8 cellular contexts compared by ENCODE assay signal in genomic region chr14:91113829-91114078, GRCh38. TPM values are rescaled to one million over a fixed set of nuclear protein-coding genes. Genes with fewer than 3 reads are reported as not detected.
A peak's percentile ranks its signal among the peaks of the same experiment; 100 is the strongest.
DNase-seq lines count a peak whose midpoint lies in the region; ATAC-seq and TF ChIP-seq lines count a peak whose summit lies in the region.

A gene with protein sequence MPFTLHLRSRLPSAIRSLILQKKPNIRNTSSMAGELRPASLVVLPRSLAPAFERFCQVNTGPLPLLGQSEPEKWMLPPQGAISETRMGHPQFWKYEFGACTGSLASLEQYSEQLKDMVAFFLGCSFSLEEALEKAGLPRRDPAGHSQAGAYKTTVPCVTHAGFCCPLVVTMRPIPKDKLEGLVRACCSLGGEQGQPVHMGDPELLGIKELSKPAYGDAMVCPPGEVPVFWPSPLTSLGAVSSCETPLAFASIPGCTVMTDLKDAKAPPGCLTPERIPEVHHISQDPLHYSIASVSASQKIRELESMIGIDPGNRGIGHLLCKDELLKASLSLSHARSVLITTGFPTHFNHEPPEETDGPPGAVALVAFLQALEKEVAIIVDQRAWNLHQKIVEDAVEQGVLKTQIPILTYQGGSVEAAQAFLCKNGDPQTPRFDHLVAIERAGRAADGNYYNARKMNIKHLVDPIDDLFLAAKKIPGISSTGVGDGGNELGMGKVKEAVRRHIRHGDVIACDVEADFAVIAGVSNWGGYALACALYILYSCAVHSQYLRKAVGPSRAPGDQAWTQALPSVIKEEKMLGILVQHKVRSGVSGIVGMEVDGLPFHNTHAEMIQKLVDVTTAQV (plus strand): TSS chr14:91114073. CDS start chr14:91160295, 46,222 bp downstream.

- H3K4me1 Mint-ChIP-seq in activated B cell treated with CpG ODN at 0.5 μM for 24 hours (peaks cover 68% of the 10 kb centered on the region), nephron (peaks cover 49% of the 10 kb centered on the region)

- peak within 1 kb of the TSS; percentile 84 for H3K4me3 ChIP-seq in DOHH2 (ENCODE audit: low read length)
- H3K4me3 ChIP-seq in HUES6 (ENCODE audit: low read depth, low read length), result peak within 1 kb of the TSS; percentile 54
- H3K4me3 ChIP-seq in vagina, result peak within 1 kb of the TSS; percentile 68 to 71

- peak within 1 kb of the TSS; percentile 99 for H3K4me2 ChIP-seq in DOHH2 (ENCODE audit: low read length)

- no peak for TF ChIP-seq POLR2A in vagina (IDR thresholded peaks at IDR 0.05)

- peak within 1 kb of the TSS; percentile 98 for H3K27ac Mint-ChIP-seq in activated B cell treated with CpG ODN at 0.5 μM for 24 hours
- H3K27ac Mint-ChIP-seq in nephron, result peak within 1 kb of the TSS; percentile 97 to 99 (median 97)

- intact Hi-C loops in activated B cell treated with CpG ODN at 0.5 μM for 24 hours (cut with micrococcal nuclease) (loop anchor here (1.0 to 2.0 kb wide), 6 partner anchors 11 to 397 kb away; partner anchors contain the start of genes PPP4R3A and RPS6KA5), vagina (cut with DNase I) (no loop called here)

- ATAC-seq in GM21360 (IDR thresholded peaks at IDR 0.05; ENCODE audit: unreplicated experiment), result peak; percentile 53
- no peak for ATAC-seq in activated B cell treated with CpG ODN at 0.5 μM for 24 hours (ENCODE audit: low read depth)

- DNase-seq in activated B cell treated with CpG ODN at 0.5 μM for 24 hours, result no peak
- peak; percentile 73 for DNase-seq in fibroblast of peridontal ligament (ENCODE audit: extremely low read depth)
- DNase-seq in vagina (ENCODE audit: extremely low spot score in 2 of 2), result no peak
- DNase-seq in activated effector memory CD4-positive, alpha-beta T cell treated with anti-CD3 and anti-CD28 coated beads, Interleukin-2, amount 50 U/mL, for 16 hours, result no peak

- H3K9ac ChIP-seq in HUES6 (ENCODE audit: low read length), result peak within 1 kb of the TSS; percentile 82

- no peaks in the 10 kb centered on the region for H3K9me3 ChIP-seq in DOHH2 (ENCODE audit: control insufficient read depth, insufficient read depth, low read length)
- no peaks in the 10 kb centered on the region for H3K9me3 ChIP-seq in HUES6 (ENCODE audit: control insufficient read depth, insufficient read depth, low read depth, low read length)
- no peaks in the 10 kb centered on the region for H3K9me3 ChIP-seq in vagina

- peaks cover 25% of the 10 kb centered on the region for H3K79me2 ChIP-seq in DOHH2 (ENCODE audit: control insufficient read depth, low read length)

- H3K27ac ChIP-seq in DOHH2 (ENCODE audit: low read depth, low read length) (peak within 1 kb of the TSS; percentile 75), HUES6 (ENCODE audit: low read depth, low read length) (peak within 1 kb of the TSS; percentile 83), vagina (peak within 1 kb of the TSS; percentile 97)

- H3K9me3 Mint-ChIP-seq in activated B cell treated with CpG ODN at 0.5 μM for 24 hours, result no peaks in the 10 kb centered on the region
- no peaks in the 10 kb centered on the region for H3K9me3 Mint-ChIP-seq in nephron

- H3K27me3 ChIP-seq in DOHH2 (ENCODE audit: control insufficient read depth, low read length) (no peaks in the 10 kb centered on the region), HUES6 (ENCODE audit: control insufficient read depth, insufficient read depth, low read length) (no peaks in the 10 kb centered on the region), vagina (no peaks in the 10 kb centered on the region)

- POLR2A ChIA-PET in activated B cell treated with CpG ODN at 0.5 μM for 24 hours (lab: Charles Lee), result interaction anchor here (0.8 to 3.9 kb wide), 18 partner anchors 10 to 926 kb away, joined by 3 to 90 read pairs (median 4); partner anchors contain the start of genes RPS6KA5 and TRIP11

- H3K27me3 Mint-ChIP-seq in activated B cell treated with CpG ODN at 0.5 μM for 24 hours (no peaks in the 10 kb centered on the region), nephron (ENCODE audit: low read depth) (no peaks in the 10 kb centered on the region)

- peaks cover 3% of the 10 kb centered on the region; the same call in 1 of the 2 replicates for H3F3A ChIP-seq in DOHH2 (ENCODE audit: control insufficient read depth, insufficient read depth)

- H3K36me3 Mint-ChIP-seq in activated B cell treated with CpG ODN at 0.5 μM for 24 hours (ENCODE audit: low read depth), result peaks cover 30% of the 10 kb centered on the region
- peaks cover 16% of the 10 kb centered on the region for H3K36me3 Mint-ChIP-seq in nephron (ENCODE audit: low read depth)

- peaks cover 3% of the 10 kb centered on the region for H3K36me3 ChIP-seq in DOHH2 (ENCODE audit: control insufficient read depth, low read length)
- no peaks in the 10 kb centered on the region for H3K36me3 ChIP-seq in HUES6 (ENCODE audit: control insufficient read depth, insufficient read depth, low read length)
- H3K36me3 ChIP-seq in vagina, result no peaks in the 10 kb centered on the region

- no peak for TF ChIP-seq CTCF in DOHH2 (IDR thresholded peaks at IDR 0.05; ENCODE audit: low read depth, low read length, poor library complexity, severe bottlenecking)
- TF ChIP-seq CTCF in activated B cell treated with CpG ODN at 0.5 μM for 24 hours (IDR thresholded peaks at IDR 0.05), result no peak
- TF ChIP-seq CTCF in nephron (IDR thresholded peaks at IDR 0.05; ENCODE audit: unreplicated experiment in 3 of 3), result no peak
- no peak for TF ChIP-seq CTCF in vagina (IDR thresholded peaks at IDR 0.05)

- CTCF ChIA-PET in activated B cell treated with CpG ODN at 0.5 μM for 24 hours (lab: Charles Lee), result interaction anchor here (1.1 to 3.1 kb wide), 2 partner anchors 54 to 211 kb away, joined by 4 to 21 read pairs; partner anchors contain the start of gene RPS6KA5

- no peaks in the 10 kb centered on the region for H4K20me1 ChIP-seq in DOHH2 (ENCODE audit: control insufficient read depth, insufficient read depth, low read depth, low read length)

- H3K4me1 ChIP-seq in DOHH2 (ENCODE audit: control insufficient read depth, low read length) (peaks cover 37% of the 10 kb centered on the region), HUES6 (ENCODE audit: control insufficient read depth, insufficient read depth, low read length) (peaks cover 33% of the 10 kb centered on the region), vagina (peaks cover 65% of the 10 kb centered on the region)

- peak within 1 kb of the TSS; percentile 98 for H3K4me3 Mint-ChIP-seq in activated B cell treated with CpG ODN at 0.5 μM for 24 hours
- peak within 1 kb of the TSS; percentile 86 to 95 (median 91) for H3K4me3 Mint-ChIP-seq in nephron

- no peaks in the 10 kb centered on the region for H3K9me2 ChIP-seq in DOHH2 (replicated peaks; ENCODE audit: control insufficient read depth, low read length)

RNA-seq across cellular contexts. Expression of the gene that starts here (rescaled TPM):
- total RNA-seq in activated B cell treated with CpG ODN at 0.5 μM for 24 hours, result 76.7 and 92.7 TPM in 2 replicates
- 57.0 TPM for total RNA-seq in vagina
